Comparison of ENCODE assay signal across 13 cellular contexts in genomic region chr2:108614043-108614435, GRCh38.
A peak's percentile ranks its signal among the peaks of the same experiment; 100 is the strongest.
DNase-seq lines count a peak whose midpoint lies in the region; ATAC-seq and TF ChIP-seq lines count a peak whose summit lies in the region.
"Had no signal": no experiment of that assay in that cellular context is flagged by ENCODE, and none has a peak within 500 bp of the region (broad histone marks: within the 10 kb centered on the region; RNA-seq: fewer than 3 reads in every experiment).

No MANE protein-coding gene starts in this region.

- H3K9me3 ChIP-seq in OCI-LY1 (ENCODE audit: low read length) = no peaks in the 10 kb centered on the region
- H3K9me3 ChIP-seq: A549, mucosa of descending colon had no signal

- H3K27ac ChIP-seq in OCI-LY1 (ENCODE audit: low read depth, low read length, poor library complexity, severe bottlenecking) = peak overlapping the region; percentile 89

- no peak overlapping the region for H2AFZ ChIP-seq in OCI-LY1 (ENCODE audit: low read length)

- no peak for ATAC-seq in effector memory CD8-positive, alpha-beta T cell (replicated peaks)
- ATAC-seq in GM18517 (IDR thresholded peaks at IDR 0.05; ENCODE audit: unreplicated experiment) (no peak), GM18498 (IDR thresholded peaks at IDR 0.05; ENCODE audit: unreplicated experiment) (no peak), GM18519 (IDR thresholded peaks at IDR 0.05; ENCODE audit: low FRiP score, unreplicated experiment) (no peak)

- peaks cover 97% of the 10 kb centered on the region for H3K4me1 ChIP-seq in OCI-LY1 (ENCODE audit: insufficient read depth, low read length, severe bottlenecking)

- H3K27ac Mint-ChIP-seq in T-helper 1 cell treated with Interleukin-12 subunit alpha and Interleukin-12 subunit beta and Interleukin-4 antibody, amounts not matched to agents 30 μg/mL and 1 μg/mL, for 36 hours = peak overlapping the region; percentile 90
- peak overlapping the region; percentile 92 to 98 for H3K27ac Mint-ChIP-seq in effector memory CD8-positive, alpha-beta T cell
- peak overlapping the region; percentile 91 for H3K27ac Mint-ChIP-seq in progenitor cell of endocrine pancreas

- peaks cover 71% of the 10 kb centered on the region for H3K4me1 Mint-ChIP-seq in T-helper 1 cell treated with Interleukin-12 subunit alpha and Interleukin-12 subunit beta and Interleukin-4 antibody, amounts not matched to agents 30 μg/mL and 1 μg/mL, for 36 hours (ENCODE audit: low read depth)
- peaks cover 45 to 77% of the 10 kb centered on the region in 2 donors for H3K4me1 Mint-ChIP-seq in effector memory CD8-positive, alpha-beta T cell (ENCODE audit: low read depth in 2 of 2)
- H3K4me1 Mint-ChIP-seq in progenitor cell of endocrine pancreas (ENCODE audit: low read depth) = peaks cover 42% of the 10 kb centered on the region

- DNase-seq in T-helper 1 cell (no peak), progenitor cell of endocrine pancreas (ENCODE audit: low spot score, unreplicated experiment) (no peak)
- no peak for DNase-seq in effector memory CD8-positive, alpha-beta T cell
- DNase-seq: activated CD4-positive, CD25-positive, alpha-beta regulatory T cell treated with anti-CD3 and anti-CD28 coated beads, Interleukin-2, amount 50 U/mL, for 72 hours; hippocampal formation; mucosa of descending colon; NCI-H2107 had no signal

- no peaks in the 10 kb centered on the region for H3K27me3 ChIP-seq in OCI-LY1 (ENCODE audit: insufficient read depth, low read length)

- no peaks in the 10 kb centered on the region for H3K36me3 Mint-ChIP-seq in T-helper 1 cell treated with Interleukin-12 subunit alpha and Interleukin-12 subunit beta and Interleukin-4 antibody, amounts not matched to agents 30 μg/mL and 1 μg/mL, for 36 hours (ENCODE audit: low read depth)
- H3K36me3 Mint-ChIP-seq in effector memory CD8-positive, alpha-beta T cell (ENCODE audit: insufficient read depth) = peaks cover 9% of the 10 kb centered on the region
- H3K36me3 Mint-ChIP-seq in progenitor cell of endocrine pancreas (ENCODE audit: insufficient read depth) = no peaks in the 10 kb centered on the region

- no peak overlapping the region; the same call in 1 of the 2 replicates for H3K4me2 ChIP-seq in OCI-LY1 (ENCODE audit: low read length)
- H3K4me2 ChIP-seq: A549 had no signal

- no peak overlapping the region for H3K4me3 ChIP-seq in OCI-LY1 (ENCODE audit: low read depth, low read length, poor library complexity, severe bottlenecking)
- H3K4me3 ChIP-seq: A549, mucosa of descending colon had no signal

- H3K9me2 ChIP-seq in OCI-LY1 (ENCODE audit: low read depth, low read length) = no peaks in the 10 kb centered on the region

- peak overlapping the region; percentile 11; the same call in 1 of the 2 replicates for H3K9ac ChIP-seq in OCI-LY1 (ENCODE audit: low read length)

- peak overlapping the region; percentile 13 for H3K4me3 Mint-ChIP-seq in T-helper 1 cell treated with Interleukin-12 subunit alpha and Interleukin-12 subunit beta and Interleukin-4 antibody, amounts not matched to agents 30 μg/mL and 1 μg/mL, for 36 hours
- H3K4me3 Mint-ChIP-seq in effector memory CD8-positive, alpha-beta T cell = peak overlapping the region; percentile 19 to 46
- no peak overlapping the region for H3K4me3 Mint-ChIP-seq in progenitor cell of endocrine pancreas (ENCODE audit: low read depth)

- H3F3A ChIP-seq in OCI-LY1 (ENCODE audit: insufficient read depth, low read length) = 0 out of 2 replicates have a peak, but pooled peaks cover 3% of the 10 kb centered on the region

- no peaks in the 10 kb centered on the region for H4K20me1 ChIP-seq in OCI-LY1 (ENCODE audit: insufficient read depth, low read length)

- TF ChIP-seq CTCF in OCI-LY1 (IDR thresholded peaks at IDR 0.05; ENCODE audit: low read length) = no peak
- no peak for TF ChIP-seq CTCF in progenitor cell of endocrine pancreas (IDR thresholded peaks at IDR 0.05; ENCODE audit: unreplicated experiment)

- no peaks in the 10 kb centered on the region for H3K27me3 Mint-ChIP-seq in T-helper 1 cell treated with Interleukin-12 subunit alpha and Interleukin-12 subunit beta and Interleukin-4 antibody, amounts not matched to agents 30 μg/mL and 1 μg/mL, for 36 hours (ENCODE audit: low read depth)
- H3K27me3 Mint-ChIP-seq in effector memory CD8-positive, alpha-beta T cell = no peaks in the 10 kb centered on the region
- no peaks in the 10 kb centered on the region for H3K27me3 Mint-ChIP-seq in progenitor cell of endocrine pancreas

- H3K36me3 ChIP-seq in OCI-LY1 (ENCODE audit: insufficient read depth, low read length) = no peaks in the 10 kb centered on the region

- no peaks in the 10 kb centered on the region for H3K9me3 Mint-ChIP-seq in T-helper 1 cell treated with Interleukin-12 subunit alpha and Interleukin-12 subunit beta and Interleukin-4 antibody, amounts not matched to agents 30 μg/mL and 1 μg/mL, for 36 hours
- H3K9me3 Mint-ChIP-seq in effector memory CD8-positive, alpha-beta T cell = no peaks in the 10 kb centered on the region
- no peaks in the 10 kb centered on the region for H3K9me3 Mint-ChIP-seq in progenitor cell of endocrine pancreas (ENCODE audit: low read depth)

- H3K79me2 ChIP-seq in OCI-LY1 (ENCODE audit: insufficient read depth, low read length) = no peaks in the 10 kb centered on the region
